ENCODE assay signal across 34 cellular contexts in genomic region chrX:74238771-74239170, GRCh38.
DNase-seq lines count a peak whose midpoint lies in the region; ATAC-seq, FAIRE-seq and TF ChIP-seq lines count a peak whose summit lies in the region.
"Had no signal": no experiment of that assay in that cellular context is flagged by ENCODE, and none has a peak within 500 bp of the region (broad histone marks: within the 10 kb centered on the region; RNA-seq: fewer than 3 reads in every experiment).

No MANE protein-coding gene starts in this region.

- H4K20me1 ChIP-seq in HepG2 (ENCODE audit: insufficient read depth, low read length) = no peaks in the 10 kb centered on the region

- H3K9me3 Mint-ChIP-seq in CD8-positive, alpha-beta T cell = no peaks in the 10 kb centered on the region
- H3K9me3 Mint-ChIP-seq: CD4-positive, alpha-beta memory T cell; CD4-positive, alpha-beta T cell; CD4-positive, CD25-positive, alpha-beta regulatory T cell; CD8-positive, alpha-beta memory T cell had no signal

- H3K27me3 ChIP-seq in right lobe of liver (no peaks in the 10 kb centered on the region), HepG2 (ENCODE audit: control insufficient read depth in 1 of 2, insufficient read depth in 2 of 2, low read length in 2 of 2) (no peaks in the 10 kb centered on the region), bronchial epithelial cell (ENCODE audit: control insufficient read depth, insufficient read depth, low read length) (no peaks in the 10 kb centered on the region)
- no peaks in the 10 kb centered on the region for H3K27me3 ChIP-seq in CD8-positive, alpha-beta T cell (ENCODE audit: insufficient read depth, low read length)
- H3K27me3 ChIP-seq: BE2C had no signal

- FAIRE-seq in HepG2 (lab: Jason Lieb, UNC) (no peak), bronchial epithelial cell (lab: Jason Lieb, UNC) (peak; percentile 28)
- FAIRE-seq: A204.1, A549, D721Med had no signal

- CTCF ChIA-PET in HepG2 (lab: Yijun Ruan, JAX; ENCODE audit: low intra/inter-chr PET ratio, low total read pairs) = no interaction called here
- CTCF ChIA-PET in CD8-positive, alpha-beta T cell (lab: Charles Lee) = interaction anchor here (1.2 kb wide), 1 partner anchor 32 kb away, joined by 3 read pairs; no protein-coding TSS in a partner anchor

- H3K36me3 ChIP-seq in right lobe of liver = no peaks in the 10 kb centered on the region
- H3K36me3 ChIP-seq in HepG2 (replicated peaks in 1 of 2; ENCODE audit: control insufficient read depth in 1 of 2, insufficient read depth in 2 of 2, low read length in 2 of 2) = peaks cover 3 to 5% of the 10 kb centered on the region in 2 experiments; a peak in 4 of 5 replicates
- peaks cover 1% of the 10 kb centered on the region for H3K36me3 ChIP-seq in bronchial epithelial cell (ENCODE audit: control insufficient read depth, insufficient read depth, low read length)
- H3K36me3 ChIP-seq in CD8-positive, alpha-beta T cell (ENCODE audit: insufficient read depth, low read length) = no peaks in the 10 kb centered on the region
- H3K36me3 ChIP-seq: BE2C had no signal

- TF ChIP-seq POLR2A in right lobe of liver (IDR thresholded peaks at IDR 0.05) (no peak), HepG2 (IDR thresholded peaks at IDR 0.05; ENCODE audit: insufficient read depth in 1 of 2, low read depth in 2 of 2, low read length in 2 of 2) (no peak)

- H3K36me3 Mint-ChIP-seq in CD8-positive, alpha-beta T cell = peaks cover 33% of the 10 kb centered on the region

- H3K27me3 Mint-ChIP-seq in CD8-positive, alpha-beta T cell (ENCODE audit: low read depth) = no peaks in the 10 kb centered on the region
- H3K27me3 Mint-ChIP-seq: B cell; CD4-positive, alpha-beta memory T cell; CD4-positive, alpha-beta T cell; CD4-positive, CD25-positive, alpha-beta regulatory T cell; CD8-positive, alpha-beta memory T cell had no signal

- BruUV-seq in HepG2 (replicated peaks; lab: Mats Ljungman, UMichigan) = no TSS peak

- in situ Hi-C loops in HepG2 (cut with HindIII; ENCODE audit: extremely low pct_ligation_motif_present, low pct_unique_long_range_greater_than_20kb) = no loop called here

- TF ChIP-seq EP300 in HepG2 (IDR thresholded peaks at IDR 0.05; ENCODE audit: low read depth in 2 of 2, low read length in 2 of 2) (no peak), HepG2 (CRISPR knock-in tag; IDR thresholded peaks at IDR 0.05; ENCODE audit: borderline replicate concordance) (no peak)

- H3K79me2 ChIP-seq in HepG2 (ENCODE audit: insufficient read depth, low read length) = no peaks in the 10 kb centered on the region

- DNase-seq in right lobe of liver (no peak), HepG2 (ENCODE audit: low spot score) (no peak), bronchial epithelial cell (ENCODE audit: low read depth) (no peak), left lobe of liver (ENCODE audit: low spot score) (no peak), epidermal melanocyte (ENCODE audit: insufficient read length, low spot score) (no peak)
- DNase-seq in CD8-positive, alpha-beta T cell = no peak
- DNase-seq: 8988T; ACHN; AML-193; BE2C; C1 segment of cervical spinal cord; Caco-2; Calu3; CD4-positive, alpha-beta memory T cell; CD4-positive, alpha-beta T cell; CD4-positive, CD25-positive, alpha-beta regulatory T cell; CD8-positive, alpha-beta memory T cell; COR-L47; DMS 273 treated with DMSO at 0.1 percent for 48 hours; DMS153; DMS53; DMS79; DMS79 treated with DMSO at 0.1 percent for 48 hours; DND-41; EL had no signal

- no peak overlapping the region for H3K9ac ChIP-seq in HepG2 (ENCODE audit: insufficient read depth, low read depth, low read length)
- H3K9ac ChIP-seq: BLaER1; BLaER1 treated with 17β-estradiol and CSF1 and Interleukin-3, amounts not matched to agents 10 nM and 100 nM had no signal

- no peak for TF ChIP-seq RAD21 in HepG2 (CRISPR knock-in tag; IDR thresholded peaks at IDR 0.05)

- no peak overlapping the region for H3K27ac ChIP-seq in right lobe of liver
- H3K27ac ChIP-seq in HepG2 (ENCODE audit: extremely low read length, insufficient read depth, low read length) = no peak overlapping the region
- no peak overlapping the region for H3K27ac ChIP-seq in CD8-positive, alpha-beta T cell (ENCODE audit: low read depth, low read length)
- H3K27ac ChIP-seq: 22Rv1; A549; BLaER1; BLaER1 treated with 17β-estradiol and CSF1 and Interleukin-3, amounts not matched to agents 10 nM and 100 nM; C4-2B had no signal

- ATAC-seq in right lobe of liver (peak; percentile 40 to 84 (median 64)), HepG2 (no peak), left lobe of liver (peak; percentile 96)
- no peak for ATAC-seq in CD8-positive, alpha-beta T cell
- ATAC-seq: A549 had no signal

- intact Hi-C loops in right lobe of liver (cut with DNase I) (no loop called here), HepG2 (cut with micrococcal nuclease; ENCODE audit: unreplicated experiment) (no loop called here)
- intact Hi-C loops in CD8-positive, alpha-beta T cell (cut with DNase I, micrococcal nuclease) = loop anchor here in 1 of 2 experiments (10.0 kb wide), 1 partner anchor 46 kb away; no protein-coding TSS in a partner anchor

- no peaks in the 10 kb centered on the region for H3K4me1 ChIP-seq in right lobe of liver
- H3K4me1 ChIP-seq in HepG2 (ENCODE audit: insufficient read depth, low read length) = peaks cover 42% of the 10 kb centered on the region
- H3K4me1 ChIP-seq in CD8-positive, alpha-beta T cell (ENCODE audit: insufficient read depth, low read length) = no peaks in the 10 kb centered on the region
- H3K4me1 ChIP-seq: BE2C, BLaER1, Caco-2 had no signal

- peaks cover 6% of the 10 kb centered on the region for H3K4me1 Mint-ChIP-seq in CD8-positive, alpha-beta T cell (ENCODE audit: low read depth)
- H3K4me1 Mint-ChIP-seq: B cell, CD14-positive monocyte had no signal

- POLR2A ChIA-PET in HepG2 (lab: Yijun Ruan, JAX) = no interaction called here
- POLR2A ChIA-PET in CD8-positive, alpha-beta T cell (lab: Charles Lee) = no interaction called here

- no peaks in the 10 kb centered on the region for H3K9me3 ChIP-seq in right lobe of liver
- no peaks in the 10 kb centered on the region for H3K9me3 ChIP-seq in HepG2 (ENCODE audit: low read length)
- no peaks in the 10 kb centered on the region for H3K9me3 ChIP-seq in CD8-positive, alpha-beta T cell (ENCODE audit: low read length)
- H3K9me3 ChIP-seq: A549; BE2C; BLaER1; BLaER1 treated with 17β-estradiol and CSF1 and Interleukin-3, amounts not matched to agents 10 nM and 100 nM; Caco-2 had no signal

- H3K4me2 ChIP-seq in HepG2 (ENCODE audit: low read depth, low read length) = no peak overlapping the region
- H3K4me2 ChIP-seq: A549; BLaER1; BLaER1 treated with 17β-estradiol and CSF1 and Interleukin-3, amounts not matched to agents 10 nM and 100 nM had no signal

- no peak overlapping the region for H3K27ac Mint-ChIP-seq in CD8-positive, alpha-beta T cell
- H3K27ac Mint-ChIP-seq: B cell; CD4-positive, alpha-beta memory T cell; CD4-positive, alpha-beta T cell; CD4-positive, CD25-positive, alpha-beta regulatory T cell had no signal

- no peak overlapping the region for H3K4me3 Mint-ChIP-seq in CD8-positive, alpha-beta T cell
- H3K4me3 Mint-ChIP-seq: B cell; CD14-positive monocyte; CD4-positive, alpha-beta memory T cell; CD4-positive, alpha-beta T cell; CD4-positive, CD25-positive, alpha-beta regulatory T cell; CD8-positive, alpha-beta memory T cell had no signal

- H3K4me3 ChIP-seq in right lobe of liver (no peak overlapping the region), HepG2 (replicated peaks in 1 of 3; ENCODE audit: insufficient read depth in 1 of 3, low read depth in 2 of 3, low read length in 3 of 3) (no peak overlapping the region), bronchial epithelial cell (ENCODE audit: low read depth, low read length) (no peak overlapping the region)
- H3K4me3 ChIP-seq in CD8-positive, alpha-beta T cell (ENCODE audit: low read depth, low read length) = no peak overlapping the region
- H3K4me3 ChIP-seq: A549; BLaER1; BLaER1 treated with 17β-estradiol and CSF1 and Interleukin-3, amounts not matched to agents 10 nM and 100 nM had no signal

- H2AFZ ChIP-seq in HepG2 (ENCODE audit: low read length) = no peak overlapping the region

- WGBS in right lobe of liver (ENCODE audit: insufficient coverage, low coverage, low lambda C conversion rate, missing lambda C conversion rate) = 23% methylated on average over 1 of the region's 1 CpG
- 100% methylated on average over 1 of the region's 1 CpG for WGBS in HepG2 (ENCODE audit: low lambda C conversion rate)

- TF ChIP-seq CTCF in right lobe of liver (IDR thresholded peaks at IDR 0.05) (no peak), HepG2 (CRISPR knock-in tag; IDR thresholded peaks at IDR 0.05) (no peak), bronchial epithelial cell (IDR thresholded peaks at IDR 0.05; ENCODE audit: insufficient read depth, low read length, severe bottlenecking) (no peak)
- no peak for TF ChIP-seq CTCF in CD8-positive, alpha-beta T cell (IDR thresholded peaks at IDR 0.05)

TF ChIP-seq in HepG2, 621 proteins besides CTCF, POLR2A, EP300 and RAD21:
- TF ChIP-seq PCBP2 (optimal IDR thresholded peaks at IDR 0.05; ENCODE audit: low read depth, low read length, poor library complexity, severe bottlenecking) = no peak
- TF ChIP-seq ZBTB44 (CRISPR knock-in tag; IDR thresholded peaks at IDR 0.05) = no peak
- no peak for TF ChIP-seq SRSF9 (IDR thresholded peaks at IDR 0.05; ENCODE audit: borderline replicate concordance, insufficient read depth, low read depth, low read length, poor library complexity, severe bottlenecking)
TF ChIP-seq in HepG2: peak in this region for 0.

Comparison
In these comparisons a context has a peak if more than half of its experiments do, and no peak if none do; other contexts are left out.
1. ATAC-seq: peak in right lobe of liver (4 of 4) and left lobe of liver (single experiment); none in HepG2 (single experiment) and CD8-positive, alpha-beta T cell (single experiment).